ENCODE assay signal across 1 cellular context in the genomic region with DNA sequence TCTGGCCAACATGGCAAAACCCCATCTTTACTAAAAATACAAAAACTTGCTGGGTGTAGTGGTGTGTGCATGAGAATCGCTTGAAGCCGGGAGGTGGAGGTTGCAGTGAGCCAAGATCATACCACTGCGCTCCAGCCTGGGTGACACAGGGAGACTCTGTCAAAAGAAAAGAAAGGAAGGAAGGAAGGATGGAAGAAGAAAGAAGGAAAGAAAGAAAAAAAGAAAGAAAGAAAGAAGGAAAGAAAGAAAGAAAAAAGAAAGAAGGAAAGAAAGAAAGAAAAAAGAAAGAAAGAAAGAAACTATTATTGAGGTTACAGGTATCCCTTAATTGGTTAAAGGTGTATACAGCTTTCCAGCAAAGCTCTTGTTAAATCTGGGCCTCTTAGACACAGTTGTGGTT.
TF ChIP-seq lines count a peak whose summit lies in the region.

No MANE protein-coding gene starts in this region.

TF ChIP-seq in HEK293, 187 proteins besides CTCF, POLR2A, EP300 and RAD21 (continued from another document):
- TF ChIP-seq, protein P1, sequence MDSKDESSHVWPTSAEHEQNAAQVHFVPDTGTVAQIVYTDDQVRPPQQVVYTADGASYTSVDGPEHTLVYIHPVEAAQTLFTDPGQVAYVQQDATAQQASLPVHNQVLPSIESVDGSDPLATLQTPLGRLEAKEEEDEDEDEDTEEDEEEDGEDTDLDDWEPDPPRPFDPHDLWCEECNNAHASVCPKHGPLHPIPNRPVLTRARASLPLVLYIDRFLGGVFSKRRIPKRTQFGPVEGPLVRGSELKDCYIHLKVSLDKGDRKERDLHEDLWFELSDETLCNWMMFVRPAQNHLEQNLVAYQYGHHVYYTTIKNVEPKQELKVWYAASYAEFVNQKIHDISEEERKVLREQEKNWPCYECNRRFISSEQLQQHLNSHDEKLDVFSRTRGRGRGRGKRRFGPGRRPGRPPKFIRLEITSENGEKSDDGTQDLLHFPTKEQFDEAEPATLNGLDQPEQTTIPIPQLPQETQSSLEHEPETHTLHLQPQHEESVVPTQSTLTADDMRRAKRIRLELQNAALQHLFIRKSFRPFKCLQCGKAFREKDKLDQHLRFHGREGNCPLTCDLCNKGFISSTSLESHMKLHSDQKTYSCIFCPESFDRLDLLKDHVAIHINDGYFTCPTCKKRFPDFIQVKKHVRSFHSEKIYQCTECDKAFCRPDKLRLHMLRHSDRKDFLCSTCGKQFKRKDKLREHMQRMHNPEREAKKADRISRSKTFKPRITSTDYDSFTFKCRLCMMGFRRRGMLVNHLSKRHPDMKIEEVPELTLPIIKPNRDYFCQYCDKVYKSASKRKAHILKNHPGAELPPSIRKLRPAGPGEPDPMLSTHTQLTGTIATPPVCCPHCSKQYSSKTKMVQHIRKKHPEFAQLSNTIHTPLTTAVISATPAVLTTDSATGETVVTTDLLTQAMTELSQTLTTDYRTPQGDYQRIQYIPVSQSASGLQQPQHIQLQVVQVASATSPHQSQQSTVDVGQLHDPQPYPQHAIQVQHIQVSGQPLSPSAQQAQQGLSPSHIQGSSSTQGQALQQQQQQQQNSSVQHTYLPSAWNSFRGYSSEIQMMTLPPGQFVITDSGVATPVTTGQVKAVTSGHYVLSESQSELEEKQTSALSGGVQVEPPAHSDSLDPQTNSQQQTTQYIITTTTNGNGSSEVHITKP (tag by site-specific recombination; IDR thresholded peaks at IDR 0.05), result peak; percentile 63
